ENCODE assay signal across 12 cellular contexts in genomic region chr17:45300060-45300751, GRCh38. TPM values are rescaled to one million over a fixed set of nuclear protein-coding genes. Genes with fewer than 3 reads are reported as not detected.
DNase-seq lines count a peak whose midpoint lies in the region; ATAC-seq and TF ChIP-seq lines count a peak whose summit lies in the region.
"Had no signal": no experiment of that assay in that cellular context is flagged by ENCODE, and none has a peak within 500 bp of the region (broad histone marks: within the 10 kb centered on the region; RNA-seq: fewer than 3 reads in every experiment).

No MANE protein-coding gene starts in this region.

- peaks cover 57% of the 10 kb centered on the region for H3K4me1 Mint-ChIP-seq in brain
- peaks cover 67% of the 10 kb centered on the region for H3K4me1 Mint-ChIP-seq in osteocyte (ENCODE audit: unreplicated experiment)

- H3K9me3 ChIP-seq in DND-41 (ENCODE audit: insufficient read depth, low read length, severe bottlenecking): no peaks in the 10 kb centered on the region
- no peaks in the 10 kb centered on the region for H3K9me3 ChIP-seq in HCT116 (ENCODE audit: control insufficient read depth in 1 of 2, insufficient read depth in 1 of 2, low read depth in 1 of 2, low read length in 2 of 2)
- H3K9me3 ChIP-seq in PC-9 (ENCODE audit: insufficient read depth, low read depth): no peaks in the 10 kb centered on the region

- H3K4me3 ChIP-seq in DND-41 (ENCODE audit: low read depth in 1 of 2, low read length in 2 of 2) (no peak overlapping the region), HCT116 (replicated peaks in 1 of 2; ENCODE audit: low read depth in 1 of 2, low read length in 2 of 2) (no peak overlapping the region), PC-9 (no peak overlapping the region)

- no peaks in the 10 kb centered on the region for H3K4me1 ChIP-seq in DND-41 (ENCODE audit: insufficient read depth, low read length)
- peaks cover 20 to 68% of the 10 kb centered on the region in 2 experiments for H3K4me1 ChIP-seq in HCT116 (ENCODE audit: control insufficient read depth in 1 of 2, insufficient read depth in 2 of 2, low read length in 2 of 2)
- peaks cover 30% of the 10 kb centered on the region for H3K4me1 ChIP-seq in PC-9 (replicated peaks; ENCODE audit: insufficient read depth)

- H3K36me3 ChIP-seq in DND-41 (ENCODE audit: insufficient read depth, low read length): peaks cover 4% of the 10 kb centered on the region; the same call in 1 of the 2 replicates
- H3K36me3 ChIP-seq in HCT116 (ENCODE audit: control insufficient read depth in 1 of 2, insufficient read depth in 2 of 2, low read length in 2 of 2): peaks cover 0 to 3% of the 10 kb centered on the region in 2 experiments; a peak in 1 of 4 replicates
- H3K36me3 ChIP-seq in PC-9 (ENCODE audit: low read depth): peaks cover 35% of the 10 kb centered on the region; the same call in 1 of the 2 replicates

- ATAC-seq in DND-41 (ENCODE audit: insufficient read depth, low read depth) (peak; percentile 31; the same call in 1 of the 3 replicates), HCT116 (peak; percentile 58; the same call in 1 of the 2 replicates)

- no peak overlapping the region for H3K4me3 Mint-ChIP-seq in brain
- no peak overlapping the region for H3K4me3 Mint-ChIP-seq in osteocyte (ENCODE audit: unreplicated experiment)

- POLR2A ChIA-PET in HCT116 (lab: Charles Lee) (no interaction called here), PC-9 (lab: Charles Lee; ENCODE audit: unreplicated experiment) (no interaction called here)

- H3K4me2 ChIP-seq in DND-41 (ENCODE audit: insufficient read depth, low read length): no peak overlapping the region
- H3K4me2 ChIP-seq in HCT116 (ENCODE audit: low read length): no peak overlapping the region
- no peak overlapping the region for H3K4me2 ChIP-seq in PC-9

- H2AFZ ChIP-seq in DND-41 (ENCODE audit: low read depth, low read length) (no peak overlapping the region), HCT116 (ENCODE audit: low read depth, low read length, poor library complexity, severe bottlenecking) (no peak overlapping the region), PC-9 (no peak overlapping the region)

- RAD21 ChIA-PET in HCT116 (lab: Charles Lee; ENCODE audit: low non-redundant PET in 1 of 2, low total read pairs in 2 of 2, uncharacterized antibody in 2 of 2, unreplicated experiment in 2 of 2): no interaction called here

- H3K79me2 ChIP-seq in DND-41 (ENCODE audit: insufficient read depth, low read length) (peaks cover 72% of the 10 kb centered on the region), HCT116 (ENCODE audit: insufficient read depth, low read length) (peaks cover 99% of the 10 kb centered on the region), PC-9 (ENCODE audit: low read depth) (peaks cover 100% of the 10 kb centered on the region)

- H3K27me3 ChIP-seq in DND-41 (ENCODE audit: insufficient read depth, low read length, poor library complexity) (no peaks in the 10 kb centered on the region), HCT116 (ENCODE audit: insufficient read depth, low read length) (no peaks in the 10 kb centered on the region), PC-9 (ENCODE audit: insufficient read depth, low read depth) (no peaks in the 10 kb centered on the region)

- H4K20me1 ChIP-seq in DND-41 (ENCODE audit: insufficient read depth, low read length) (peaks cover 31% of the 10 kb centered on the region), HCT116 (ENCODE audit: insufficient read depth) (peaks cover 3% of the 10 kb centered on the region; the same call in 1 of the 2 replicates), PC-9 (ENCODE audit: insufficient read depth) (peaks cover 15% of the 10 kb centered on the region)

- TF ChIP-seq RAD21 in HCT116 (IDR thresholded peaks at IDR 0.05; ENCODE audit: low read depth): no peak

- no peaks in the 10 kb centered on the region for H3K9me2 ChIP-seq in HCT116 (ENCODE audit: insufficient read depth)
- no peaks in the 10 kb centered on the region for H3K9me2 ChIP-seq in PC-9 (ENCODE audit: insufficient read depth)

- intact Hi-C loops in HCT116 (cut with micrococcal nuclease) (no loop called here), PC-9 (cut with micrococcal nuclease; ENCODE audit: unreplicated experiment) (no loop called here)

- no peak for TF ChIP-seq POLR2A in HCT116 (IDR thresholded peaks at IDR 0.05; ENCODE audit: borderline replicate concordance, extremely low read depth, insufficient read depth, insufficient read length)

- H3K9me3 Mint-ChIP-seq in brain (no peaks in the 10 kb centered on the region), osteocyte (ENCODE audit: unreplicated experiment) (no peaks in the 10 kb centered on the region)

- H3K27ac Mint-ChIP-seq in brain (peak overlapping the region; percentile 39 to 98 (median 88)), osteocyte (ENCODE audit: unreplicated experiment) (peak overlapping the region; percentile 95)

- peaks cover 13% of the 10 kb centered on the region for H3K36me3 Mint-ChIP-seq in brain
- peaks cover 5% of the 10 kb centered on the region for H3K36me3 Mint-ChIP-seq in osteocyte (ENCODE audit: unreplicated experiment)

- BruUV-seq in HCT116 (replicated peaks; lab: Mats Ljungman, UMichigan) (no TSS peak), PC-9 (replicated peaks; lab: Mats Ljungman, UMichigan) (no TSS peak)

- no peak for DNase-seq in DND-41
- no peak for DNase-seq in HCT116 (ENCODE audit: low read depth, low spot score)
- DNase-seq in osteocyte (ENCODE audit: extremely low spot score, unreplicated experiment): no peak
- no peak for DNase-seq in PC-9
- no peak for DNase-seq in amniotic stem cell (lab: John Stamatoyannopoulos, UW)
- DNase-seq in anterior cingulate cortex (lab: John Stamatoyannopoulos, UW): no peak
- DNase-seq: activated effector memory CD4-positive, alpha-beta T cell treated with Interleukin-2 at 50 U/mL for 16 hours; effector memory CD4-positive, alpha-beta T cell; MM.1S; NCI-H526; stimulated activated CD4-positive, alpha-beta T cell treated with anti-CD3 and anti-CD28 coated beads, Interleukin-2, amount 100 ng/mL, for 48 hours had no signal

- no peak overlapping the region for H3K27ac ChIP-seq in DND-41 (ENCODE audit: low read length)
- H3K27ac ChIP-seq in HCT116 (ENCODE audit: low read depth, low read length): no peak overlapping the region
- no peak overlapping the region for H3K27ac ChIP-seq in PC-9

- CTCF ChIA-PET in HCT116 (lab: Charles Lee) (interaction anchor here (1.6 kb wide), 1 partner anchor 23 kb away, joined by 4 read pairs; no protein-coding TSS in a partner anchor), PC-9 (lab: Charles Lee) (no interaction called here)

- H3K9ac ChIP-seq in DND-41 (ENCODE audit: low read depth, low read length): no peak overlapping the region
- H3K9ac ChIP-seq in HCT116 (ENCODE audit: low read length): no peak overlapping the region

- H3K27me3 Mint-ChIP-seq in brain: peaks cover 3% of the 10 kb centered on the region
- no peaks in the 10 kb centered on the region for H3K27me3 Mint-ChIP-seq in osteocyte (ENCODE audit: unreplicated experiment)

- TF ChIP-seq CTCF in DND-41 (IDR thresholded peaks at IDR 0.05; ENCODE audit: borderline replicate concordance, extremely low read depth, low read length, poor library complexity, severe bottlenecking) (no peak), HCT116 (IDR thresholded peaks at IDR 0.05 in 2 of 3, conservative IDR thresholded peaks at IDR 0.05 in 1 of 3; ENCODE audit: borderline replicate concordance in 1 of 3, insufficient read depth in 1 of 3, low read depth in 2 of 3, low read length in 2 of 3) (no peak), brain (conservative IDR thresholded peaks at IDR 0.05) (no peak), osteocyte (IDR thresholded peaks at IDR 0.05) (no peak), PC-9 (conservative IDR thresholded peaks at IDR 0.05) (no peak)

- peaks cover 78% of the 10 kb centered on the region for H3F3A ChIP-seq in PC-9 (ENCODE audit: insufficient read depth, low read depth)

TF ChIP-seq in HCT116, 20 proteins besides CTCF, POLR2A, EP300 and RAD21 (continues in another document):
- TF ChIP-seq CEBPB (IDR thresholded peaks at IDR 0.05; ENCODE audit: low read depth): no peak
- no peak for TF ChIP-seq ZNF274 (IDR thresholded peaks at IDR 0.05; ENCODE audit: low read depth, low read length)
- no peak for TF ChIP-seq YY1 (IDR thresholded peaks at IDR 0.05; ENCODE audit: extremely low read depth, insufficient replicate concordance, low read depth, low read length)
- TF ChIP-seq ZFX (IDR thresholded peaks at IDR 0.05): no peak
- no peak for TF ChIP-seq ATF3 (IDR thresholded peaks at IDR 0.05)
- no peak for TF ChIP-seq SIN3A (IDR thresholded peaks at IDR 0.05; ENCODE audit: low read depth)
- TF ChIP-seq CBX3 (IDR thresholded peaks at IDR 0.05; ENCODE audit: low read depth): no peak
- no peak for TF ChIP-seq ELF1 (IDR thresholded peaks at IDR 0.05; ENCODE audit: borderline replicate concordance, low read depth)
- TF ChIP-seq ZBTB33 (IDR thresholded peaks at IDR 0.05; ENCODE audit: extremely low read depth, insufficient replicate concordance, low read length): no peak
- no peak for TF ChIP-seq EZH2phosphoT487 (IDR thresholded peaks at IDR 0.05; ENCODE audit: borderline replicate concordance)
- no peak for TF ChIP-seq SRF (IDR thresholded peaks at IDR 0.05; ENCODE audit: low read depth)

RNA-seq across cellular contexts. Expression of gene MAP3K14, which starts 16.6 kb away (rescaled TPM):
- total RNA-seq in HCT116 (2021; ENCODE audit: unreplicated experiment): 16.4 TPM
- polyA plus RNA-seq in HCT116 (2012): 5.8 and 6.6 TPM in 2 replicates
- 6.8 TPM for polyA plus RNA-seq in brain (ENCODE audit: insufficient read depth, low read depth, low replicate concordance)
- total RNA-seq in osteocyte: 12.7 and 13.2 TPM in 2 replicates
- 58.3 and 72.4 TPM in 2 replicates for total RNA-seq in PC-9 (2021)

RNA-seq across cellular contexts. Expression of gene SPATA32, which starts 38.3 kb away (rescaled TPM):
- 0.15 TPM for total RNA-seq in HCT116 (2021; ENCODE audit: unreplicated experiment)
- polyA plus RNA-seq in HCT116 (2012): 0.05 and 0.16 TPM in 2 replicates
- polyA plus RNA-seq in brain (ENCODE audit: insufficient read depth, low read depth, low replicate concordance): not detected
- total RNA-seq in osteocyte: 0.18 TPM in 1 of 2 replicates, not detected in the other
- 0.35 and 0.48 TPM in 2 replicates for total RNA-seq in PC-9 (2021)
